Comparison of ENCODE assay signal across 9 cellular contexts in the genomic region with DNA sequence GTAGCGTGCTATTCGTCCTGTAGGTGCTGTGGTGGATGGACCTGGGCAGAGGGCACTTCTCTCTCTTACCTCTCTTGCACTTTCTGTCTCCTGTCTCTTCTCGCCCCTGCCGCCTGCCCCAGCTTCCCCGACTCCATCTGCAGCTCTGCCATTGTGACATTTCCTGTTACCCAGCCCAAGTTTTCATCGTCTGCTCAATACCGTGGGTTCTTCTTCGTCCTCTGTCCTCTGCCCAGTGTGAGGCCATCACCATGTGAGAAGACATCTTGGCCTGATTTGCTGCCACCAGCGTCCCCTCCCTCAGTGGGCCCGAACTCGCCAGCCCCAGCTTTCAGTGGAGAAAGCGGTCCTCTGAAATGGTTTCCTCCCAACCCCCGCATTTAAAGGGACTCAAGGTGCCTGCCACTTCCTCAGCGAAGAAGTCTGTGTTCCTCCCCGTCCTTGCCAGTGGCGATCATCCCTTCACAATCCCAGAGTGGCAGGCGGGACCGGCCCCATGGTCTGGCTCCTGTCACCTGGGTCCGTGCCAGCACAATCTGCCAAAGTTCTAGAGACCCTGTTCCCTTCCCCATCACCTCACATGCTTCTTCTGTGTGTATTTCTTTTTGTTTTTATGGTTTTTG. TPM values are rescaled to one million over a fixed set of nuclear protein-coding genes. Genes with fewer than 3 reads are reported as not detected.
DNase-seq lines count a peak whose midpoint lies in the region; ATAC-seq, FAIRE-seq and TF ChIP-seq lines count a peak whose summit lies in the region.
"Had no signal": no experiment of that assay in that cellular context is flagged by ENCODE, and none has a peak within 500 bp of the region (broad histone marks: within the 10 kb centered on the region; RNA-seq: fewer than 3 reads in every experiment).

No MANE protein-coding gene starts in this region.

- no peak for FAIRE-seq in kidney (lab: Jason Lieb, UNC)

- H3K9ac ChIP-seq in kidney (ENCODE audit: low read length in 2 of 2), result peak overlapping the region in 1 of 2 donors; percentile 34

- H3K4me1 ChIP-seq in kidney (ENCODE audit: control insufficient read depth in 1 of 2, insufficient read depth in 1 of 2, low read depth in 1 of 2, low read length in 2 of 2) (peaks cover 12% of the 10 kb centered on the region in 2 donors), thoracic aorta (ENCODE audit: control insufficient read depth in 1 of 2, low read depth in 2 of 2) (peaks cover 9 to 25% of the 10 kb centered on the region in 2 donors)

- H3K9me3 ChIP-seq in kidney (ENCODE audit: control insufficient read depth in 1 of 2, low read length in 2 of 2), result no peaks in the 10 kb centered on the region
- no peaks in the 10 kb centered on the region for H3K9me3 ChIP-seq in thoracic aorta

- no peaks in the 10 kb centered on the region for H3K27me3 ChIP-seq in thoracic aorta (replicated peaks; ENCODE audit: insufficient read depth)

- WGBS in lower leg skin, 2 donors, result 69 to 71% methylated on average over 19 of the region's 19 CpGs

- H3K27me3 Mint-ChIP-seq in activated CD4-positive, alpha-beta T cell treated with anti-CD3 and anti-CD28 coated beads, Interleukin-2, amount 10 ng/mL, durations not matched to agents 24 days and 14 days, result peaks cover 2% of the 10 kb centered on the region

- no peak overlapping the region for H3K4me3 ChIP-seq in kidney (ENCODE audit: low read length in 2 of 2)
- peak overlapping the region; percentile 26 for H3K4me3 ChIP-seq in thoracic aorta
- no peak overlapping the region for H3K4me3 ChIP-seq in lower leg skin (ENCODE audit: low read depth, poor library complexity, severe bottlenecking)

- TF ChIP-seq CTCF in kidney (IDR thresholded peaks at IDR 0.05; ENCODE audit: borderline replicate concordance, extremely low read depth, insufficient read depth) (no peak), thoracic aorta (IDR thresholded peaks at IDR 0.05) (no peak), lower leg skin (IDR thresholded peaks at IDR 0.05) (no peak)

- H3K27ac ChIP-seq in kidney (ENCODE audit: low read depth in 2 of 2, low read length in 2 of 2), result peak overlapping the region; percentile 54 to 65
- H3K27ac ChIP-seq in thoracic aorta, result peak overlapping the region in 1 of 2 donors; percentile 60

- H3K36me3 ChIP-seq in kidney (ENCODE audit: control insufficient read depth in 1 of 2, insufficient read depth in 2 of 2, low read length in 2 of 2) (no peaks in the 10 kb centered on the region), thoracic aorta (peaks cover 16% of the 10 kb centered on the region)

- H3K9me3 Mint-ChIP-seq in activated CD4-positive, alpha-beta T cell treated with anti-CD3 and anti-CD28 coated beads, Interleukin-2, amount 10 ng/mL, durations not matched to agents 24 days and 14 days, result no peaks in the 10 kb centered on the region

- intact Hi-C loops in activated CD4-positive, alpha-beta T cell treated with anti-CD3 and anti-CD28 coated beads, Interleukin-2, amount 10 ng/mL, durations not matched to agents 24 days and 14 days (cut with micrococcal nuclease), result no loop called here
- intact Hi-C loops in kidney (cut with DNase I) (loop anchor here (10.0 kb wide), 1 partner anchor 245 kb away; no protein-coding TSS in a partner anchor), lower leg skin (cut with DNase I; ENCODE audit: low total_unique reads) (no loop called here)

- peaks cover 28% of the 10 kb centered on the region for H3K36me3 Mint-ChIP-seq in activated CD4-positive, alpha-beta T cell treated with anti-CD3 and anti-CD28 coated beads, Interleukin-2, amount 10 ng/mL, durations not matched to agents 24 days and 14 days (ENCODE audit: low read depth)

- TF ChIP-seq POLR2A in lower leg skin (IDR thresholded peaks at IDR 0.05), result no peak

- ATAC-seq in thoracic aorta (ENCODE audit: insufficient number of reproducible peaks, low FRiP score, low read depth), result no peak

- H3K4me1 Mint-ChIP-seq in activated CD4-positive, alpha-beta T cell treated with anti-CD3 and anti-CD28 coated beads, Interleukin-2, amount 10 ng/mL, durations not matched to agents 24 days and 14 days, result peaks cover 26% of the 10 kb centered on the region

- DNase-seq in activated CD4-positive, alpha-beta T cell treated with anti-CD3 and anti-CD28 coated beads, Interleukin-2, amount 10 ng/mL, durations not matched to agents 24 days and 14 days, result peak; percentile 68
- DNase-seq in activated CD4-positive, alpha-beta T cell treated with anti-CD3 and anti-CD28 coated beads, Interleukin-2, amount 50 U/mL, for 1 hour, result no peak
- DNase-seq in SKM-1 treated with dmso at 0.1 percent for 144 hours (lab: John Stamatoyannopoulos, UW; ENCODE audit: unreplicated experiment), result peak; percentile 65
- DNase-seq in kidney, result no peak
- DNase-seq in thoracic aorta (ENCODE audit: low spot score), result no peak
- no peak for DNase-seq in AML-193 (lab: John Stamatoyannopoulos, UW)
- no peak for DNase-seq in NCI-H526 (lab: John Stamatoyannopoulos, UW)
- no peak for DNase-seq in lower leg skin (ENCODE audit: low spot score in 2 of 2)
- DNase-seq: stimulated activated CD4-positive, alpha-beta T cell treated with anti-CD3 and anti-CD28 coated beads, Interleukin-4, amount 100 ng/mL, for 1 hour had no signal

- peak overlapping the region; percentile 87 for H3K27ac Mint-ChIP-seq in activated CD4-positive, alpha-beta T cell treated with anti-CD3 and anti-CD28 coated beads, Interleukin-2, amount 10 ng/mL, durations not matched to agents 24 days and 14 days

- H3K4me3 Mint-ChIP-seq in activated CD4-positive, alpha-beta T cell treated with anti-CD3 and anti-CD28 coated beads, Interleukin-2, amount 10 ng/mL, durations not matched to agents 24 days and 14 days, result peak overlapping the region; percentile 84

RNA-seq across cellular contexts. Expression of a gene that starts 18.0 kb away (rescaled TPM):
- total RNA-seq in activated CD4-positive, alpha-beta T cell treated with anti-CD3 and anti-CD28 coated beads, Interleukin-2, amount 10 ng/mL, durations not matched to agents 24 days and 14 days, result 89.6 and 94.1 TPM in 2 replicates
- total RNA-seq in kidney, result 175 TPM
- 71.8 TPM for polyA plus RNA-seq in kidney (ENCODE audit: insufficient read depth, low read depth, low replicate concordance)
- 100 to 1,000 TPM; 152 to 175 TPM for total RNA-seq in thoracic aorta
- 10 to 100 TPM; 57.3 to 90.4 (median 82.3) TPM for total RNA-seq in lower leg skin

RNA-seq across cellular contexts. Expression of a gene that starts 44.5 kb away (rescaled TPM):
- 21.0 and 25.0 TPM in 2 replicates for total RNA-seq in activated CD4-positive, alpha-beta T cell treated with anti-CD3 and anti-CD28 coated beads, Interleukin-2, amount 10 ng/mL, durations not matched to agents 24 days and 14 days
- total RNA-seq in kidney (53.9 TPM), thoracic aorta (10 to 100 TPM; 37.4 to 44.3 TPM), lower leg skin (100 to 1,000 TPM in 2 of 4 donors, 10 to 100 TPM in 2; 86.2 to 121 (median 101) TPM)
- polyA plus RNA-seq in kidney (ENCODE audit: insufficient read depth, low read depth, low replicate concordance), result 42.9 TPM

RNA-seq across cellular contexts. Expression of a gene that starts 44.8 kb away (rescaled TPM):
- total RNA-seq in activated CD4-positive, alpha-beta T cell treated with anti-CD3 and anti-CD28 coated beads, Interleukin-2, amount 10 ng/mL, durations not matched to agents 24 days and 14 days, result 16.7 and 18.2 TPM in 2 replicates
- 15.3 TPM for total RNA-seq in kidney
- 17.0 TPM for polyA plus RNA-seq in kidney (ENCODE audit: insufficient read depth, low read depth, low replicate concordance)
- total RNA-seq in thoracic aorta, result 10 to 100 TPM; 21.4 to 38.7 TPM
- total RNA-seq in lower leg skin, result 10 to 100 TPM; 10.0 to 26.1 (median 23.5) TPM

Comparison
In these comparisons a context has a peak if more than half of its experiments do, and no peak if none do; other contexts are left out.
1. DNase-seq: peak in activated CD4-positive, alpha-beta T cell treated with anti-CD3 and anti-CD28 coated beads, Interleukin-2, amount 10 ng/mL, durations not matched to agents 24 days and 14 days (single experiment) and SKM-1 treated with dmso at 0.1 percent for 144 hours (single experiment); none in activated CD4-positive, alpha-beta T cell treated with anti-CD3 and anti-CD28 coated beads, Interleukin-2, amount 50 U/mL, for 1 hour (single experiment), kidney (single experiment), thoracic aorta (single experiment), AML-193 (0 of 2), NCI-H526 (0 of 2) and lower leg skin (0 of 2).